Comparison of ENCODE assay signal across 8 cellular contexts in the genomic region with DNA sequence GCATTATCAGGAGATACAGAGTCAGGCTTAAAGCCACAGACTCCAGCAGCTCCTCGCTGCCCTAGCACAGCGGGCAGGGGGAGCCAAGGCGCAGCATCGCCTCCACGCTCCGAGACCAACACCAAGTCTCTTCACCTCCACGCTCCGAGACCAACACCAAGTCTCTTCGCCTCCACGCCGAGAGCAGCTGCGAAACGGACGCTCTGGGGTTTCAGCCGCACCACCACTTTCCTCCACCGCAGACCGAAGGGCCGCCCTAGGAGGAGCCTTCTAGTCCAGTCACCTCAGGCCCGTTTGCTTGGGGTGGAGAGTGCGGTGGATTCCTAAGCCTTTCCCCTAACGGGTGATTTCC. TPM values are rescaled to one million over a fixed set of nuclear protein-coding genes. Genes with fewer than 3 reads are reported as not detected.
DNase-seq lines count a peak whose midpoint lies in the region; ATAC-seq and TF ChIP-seq lines count a peak whose summit lies in the region.

No MANE protein-coding gene starts in this region.

- peak overlapping the region; percentile 66 to 83 for H3K27ac ChIP-seq in coronary artery

- ATAC-seq in GM21528 (IDR thresholded peaks at IDR 0.05; ENCODE audit: low FRiP score, unreplicated experiment): peak; percentile 48

- DNase-seq in GM03348 (ENCODE audit: low spot score): peak; percentile 78
- no peak for DNase-seq in Jurkat, Clone E6-1 (ENCODE audit: low read depth, low spot score)
- no peak for DNase-seq in coronary artery (ENCODE audit: low spot score)
- peak; percentile 84 for DNase-seq in left kidney (ENCODE audit: low read depth, low spot score)
- DNase-seq in stimulated activated CD4-positive, alpha-beta T cell treated with anti-CD3 and anti-CD28 coated beads, Interleukin-2, amount 100 ng/mL, for 24 hours: peak; percentile 20 to 43
- DNase-seq in stimulated activated naive CD4-positive, alpha-beta T cell treated with Interleukin-2 at 50 U/mL for 16 hours (lab: John Stamatoyannopoulos, UW): no peak

- TF ChIP-seq CTCF in WI38 (IDR thresholded peaks at IDR 0.05; ENCODE audit: low read depth, low read length): peak; percentile 6; the same call in 1 of the 2 replicates
- TF ChIP-seq CTCF in coronary artery (IDR thresholded peaks at IDR 0.05): no peak

- H3K4me3 ChIP-seq in Jurkat, Clone E6-1 (ENCODE audit: low read length): peak overlapping the region; percentile 81
- H3K4me3 ChIP-seq in WI38 (ENCODE audit: low read depth, low read length) (peak overlapping the region; percentile 88), coronary artery (peak overlapping the region; percentile 92)

RNA-seq across cellular contexts. Expression of a gene that starts 0.7 kb away (rescaled TPM):
- 40.5 TPM for polyA plus RNA-seq in Jurkat, Clone E6-1 (2012; ENCODE audit: insufficient read depth, insufficient read length)

RNA-seq across cellular contexts. Expression of a gene that starts 59.4 kb away (rescaled TPM):
- not detected for polyA plus RNA-seq in Jurkat, Clone E6-1 (2012; ENCODE audit: insufficient read depth, insufficient read length)

Comparison
In these comparisons a context has a peak if more than half of its experiments do, and no peak if none do; other contexts are left out.
1. DNase-seq: peak in GM03348 (single experiment), left kidney (single experiment) and stimulated activated CD4-positive, alpha-beta T cell treated with anti-CD3 and anti-CD28 coated beads, Interleukin-2, amount 100 ng/mL, for 24 hours (2 of 2); none in Jurkat, Clone E6-1 (single experiment), coronary artery (single experiment) and stimulated activated naive CD4-positive, alpha-beta T cell treated with Interleukin-2 at 50 U/mL for 16 hours (single experiment).
2. Peak in every context shown above with its lines, with median percentiles within 50 percentile points of each other: H3K4me3 ChIP-seq.